In the genomic region with DNA sequence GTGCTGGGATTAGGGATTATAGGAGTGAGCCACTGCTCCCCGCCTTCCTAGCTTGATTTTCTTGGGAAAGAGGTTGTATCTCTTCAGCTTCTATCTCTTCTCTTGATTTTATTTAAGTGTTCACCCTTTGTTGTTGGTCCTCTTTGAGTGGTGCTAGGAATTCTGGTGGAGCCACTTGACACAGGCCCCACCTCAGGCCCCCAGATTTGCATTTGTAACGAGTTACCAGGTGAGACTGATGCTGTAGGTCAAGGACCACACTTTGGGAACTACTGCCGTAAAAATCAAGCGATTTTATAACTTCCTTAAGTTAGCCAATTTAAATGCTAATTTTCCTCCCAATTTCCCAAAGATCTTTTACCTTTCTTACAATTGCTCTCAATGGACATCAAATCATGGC, we compare ENCODE assay signal across 1 cellular context.
TF ChIP-seq lines count a peak whose summit lies in the region.

No MANE protein-coding gene starts in this region.

TF ChIP-seq in GM23338, 12 proteins besides CTCF, POLR2A, EP300 and RAD21 (continued from another document):
- TF ChIP-seq POLR2AphosphoS5 (IDR thresholded peaks at IDR 0.05; ENCODE audit: low read depth) = no peak
TF ChIP-seq in GM23338: peak in this region for 0.
